2 cellular contexts compared by ENCODE assay signal in genomic region chr3:17157713-17158112, GRCh38.
A peak's percentile ranks its signal among the peaks of the same experiment; 100 is the strongest.
TF ChIP-seq lines count a peak whose summit lies in the region.

No MANE protein-coding gene starts in this region.

TF ChIP-seq in SK-N-SH, 30 proteins besides CTCF, POLR2A, EP300 and RAD21:
- TF ChIP-seq REST (IDR thresholded peaks at IDR 0.05; ENCODE audit: low read depth, low read length), result no peak
- TF ChIP-seq MEF2A (IDR thresholded peaks at IDR 0.05; ENCODE audit: borderline replicate concordance, low read depth), result peak; percentile 64; the same call in 1 of the 2 replicates
TF ChIP-seq in SK-N-SH: peak in this region for 1.

TF ChIP-seq in WTC11, 78 proteins besides CTCF, POLR2A, EP300 and RAD21 (continued from another document):
- TF ChIP-seq ZNF281 (CRISPR knock-in tag; IDR thresholded peaks at IDR 0.05) (no peak), MYBL2 (CRISPR knock-in tag; IDR thresholded peaks at IDR 0.05) (no peak), ZSCAN18 (CRISPR knock-in tag; IDR thresholded peaks at IDR 0.05) (no peak), ARID4B (CRISPR knock-in tag; IDR thresholded peaks at IDR 0.05; ENCODE audit: borderline replicate concordance) (no peak), NR1H2 (CRISPR knock-in tag; IDR thresholded peaks at IDR 0.05) (no peak), KAT7 (CRISPR knock-in tag; IDR thresholded peaks at IDR 0.05; ENCODE audit: borderline replicate concordance) (no peak), HMGXB4 (CRISPR knock-in tag; IDR thresholded peaks at IDR 0.05) (no peak), ZNF423 (CRISPR knock-in tag; IDR thresholded peaks at IDR 0.05) (no peak), PREB (CRISPR knock-in tag; IDR thresholded peaks at IDR 0.05; ENCODE audit: borderline replicate concordance) (no peak), TEAD4 (CRISPR knock-in tag; IDR thresholded peaks at IDR 0.05) (no peak)
